Comparison of ENCODE assay signal across 7 cellular contexts in the genomic region with DNA sequence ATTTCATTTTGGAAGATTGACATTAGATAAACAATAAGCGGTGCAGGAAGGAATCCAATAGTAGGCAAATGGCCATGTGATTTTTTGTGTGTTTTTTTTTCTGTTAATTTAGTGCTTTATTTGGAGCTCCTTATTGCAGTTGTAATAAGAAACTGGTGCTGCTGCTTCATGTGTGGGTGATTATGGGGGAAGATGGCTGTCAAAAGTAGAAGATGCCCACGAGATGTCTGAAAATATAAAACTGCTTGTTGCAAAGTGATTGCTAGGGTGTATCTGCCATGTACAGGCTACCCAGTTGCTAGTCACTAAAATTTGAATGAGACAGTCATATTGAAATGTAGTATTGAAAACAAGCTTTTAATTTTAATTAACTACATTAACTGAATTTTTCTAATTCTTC.
"Had no signal": no experiment of that assay in that cellular context is flagged by ENCODE, and none has a peak within 500 bp of the region (broad histone marks: within the 10 kb centered on the region; RNA-seq: fewer than 3 reads in every experiment).

No MANE protein-coding gene starts in this region.

- H3K9me3 ChIP-seq: HAP-1 had no signal

- H3K4me3 ChIP-seq: GM23248, HAP-1 had no signal

- H3K36me3 Mint-ChIP-seq: IgD-negative memory B cell had no signal

- H3K4me3 Mint-ChIP-seq: HFFc6, IgD-negative memory B cell had no signal

- DNase-seq: GM23248, GOT3, H7, HFFc6 had no signal

- H3K27ac ChIP-seq: GM23248, HL-60 had no signal

- H3K36me3 ChIP-seq: HAP-1 had no signal

- H3K4me1 ChIP-seq: HAP-1 had no signal

- H3K4me1 Mint-ChIP-seq: IgD-negative memory B cell had no signal

- H3K27me3 Mint-ChIP-seq: IgD-negative memory B cell had no signal

- H3K27ac Mint-ChIP-seq: HFFc6, IgD-negative memory B cell had no signal
